Comparison of ENCODE assay signal across 12 cellular contexts in the genomic region with DNA sequence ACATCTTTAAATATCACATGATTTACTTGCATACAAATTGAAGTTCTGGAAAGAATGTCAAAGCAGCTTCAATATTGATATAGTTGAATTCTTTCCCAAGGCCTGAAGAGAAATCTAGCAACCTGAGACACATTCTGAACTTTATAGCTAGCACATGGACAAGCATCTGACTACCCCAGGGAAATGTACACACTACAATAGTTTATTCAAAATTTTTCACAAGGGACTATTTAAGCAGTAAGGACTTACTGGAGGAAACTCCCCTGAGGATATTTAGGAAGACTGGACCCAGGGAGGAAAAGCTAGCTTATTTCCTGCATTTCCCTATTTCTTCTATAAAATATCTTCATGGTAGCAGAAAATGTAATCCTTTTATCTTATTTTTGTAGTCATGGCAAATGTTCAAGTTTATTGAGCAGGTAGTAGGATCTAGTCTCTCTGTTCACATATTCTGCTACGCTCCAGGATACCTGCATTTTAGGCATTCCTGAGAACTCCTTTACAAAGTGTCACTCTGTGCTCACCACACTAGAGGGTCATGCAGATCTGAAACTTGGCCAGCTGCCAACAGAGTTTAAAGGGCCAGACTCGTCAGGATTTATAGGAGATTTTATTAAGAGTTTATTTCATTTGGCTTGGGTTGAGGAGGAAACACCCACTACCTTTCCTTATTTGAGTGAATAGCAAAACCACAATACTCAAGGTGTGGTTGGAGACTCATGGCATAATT.
DNase-seq lines count a peak whose midpoint lies in the region; ATAC-seq, FAIRE-seq and TF ChIP-seq lines count a peak whose summit lies in the region.
"Had no signal": no experiment of that assay in that cellular context is flagged by ENCODE, and none has a peak within 500 bp of the region (broad histone marks: within the 10 kb centered on the region; RNA-seq: fewer than 3 reads in every experiment).

No MANE protein-coding gene starts in this region.

- DNase-seq in DMS153 treated with DMSO at 0.1 percent for 48 hours (lab: John Stamatoyannopoulos, UW; ENCODE audit: unreplicated experiment) (peak; percentile 0), DMS153 (lab: John Stamatoyannopoulos, UW) (no peak), RWPE2 (ENCODE audit: low spot score) (peak; percentile 65), cardiac muscle cell (ENCODE audit: low read depth in 1 of 2, low spot score in 1 of 2) (peak; percentile 2 to 88), small intestine (peak; percentile 8), osteoblast (ENCODE audit: insufficient read length, low spot score, missing footprints) (no peak)
- no peak for DNase-seq in activated CD4-positive, alpha-beta T cell treated with anti-CD3 and anti-CD28 coated beads, Interleukin-2, amount 50 U/mL, for 48 hours
- DNase-seq: 8988T, activated gamma-delta T cell treated with Interleukin-2 at 50 U/mL for 16 hours, T-helper 1 cell had no signal

- H3K27me3 ChIP-seq in RWPE2 (ENCODE audit: insufficient read depth, poor library complexity, severe bottlenecking) (no peaks in the 10 kb centered on the region), cardiac muscle cell (no peaks in the 10 kb centered on the region), small intestine (ENCODE audit: control insufficient read depth in 2 of 2, insufficient read depth in 2 of 2, low read length in 2 of 2) (no peaks in the 10 kb centered on the region), osteoblast (ENCODE audit: insufficient read depth, low read length) (no peaks in the 10 kb centered on the region)
- H3K27me3 ChIP-seq: ovary had no signal

- H3K4me1 ChIP-seq in RWPE2 (ENCODE audit: insufficient read depth, poor library complexity, severe bottlenecking) (no peaks in the 10 kb centered on the region), cardiac muscle cell (ENCODE audit: low read depth) (peaks cover 8% of the 10 kb centered on the region), small intestine (ENCODE audit: control insufficient read depth in 2 of 2, insufficient read depth in 1 of 2, low read depth in 1 of 2, low read length in 1 of 2) (no peaks in the 10 kb centered on the region), osteoblast (ENCODE audit: insufficient read depth, low read length) (no peaks in the 10 kb centered on the region)

- H2AFZ ChIP-seq in osteoblast (ENCODE audit: low read length): no peak overlapping the region

- H3K9me3 ChIP-seq in RWPE2 (ENCODE audit: severe bottlenecking): no peaks in the 10 kb centered on the region
- H3K9me3 ChIP-seq in cardiac muscle cell (ENCODE audit: low read depth): no peaks in the 10 kb centered on the region
- H3K9me3 ChIP-seq in small intestine (ENCODE audit: control insufficient read depth, low read depth): no peaks in the 10 kb centered on the region
- no peaks in the 10 kb centered on the region for H3K9me3 ChIP-seq in osteoblast (ENCODE audit: low read depth, low read length)
- H3K9me3 ChIP-seq: ovary had no signal

- no peaks in the 10 kb centered on the region for H4K20me1 ChIP-seq in osteoblast (ENCODE audit: insufficient read depth, low read length)

- H3K36me3 ChIP-seq in RWPE2 (ENCODE audit: low read depth) (no peaks in the 10 kb centered on the region), cardiac muscle cell (no peaks in the 10 kb centered on the region), small intestine (ENCODE audit: control insufficient read depth in 2 of 2, insufficient read depth in 2 of 2, low read length in 2 of 2) (no peaks in the 10 kb centered on the region), osteoblast (ENCODE audit: insufficient read depth, low read length) (no peaks in the 10 kb centered on the region)
- H3K36me3 ChIP-seq: ovary had no signal

- TF ChIP-seq CTCF in RWPE2 (IDR thresholded peaks at IDR 0.05; ENCODE audit: poor library complexity, severe bottlenecking): no peak
- TF ChIP-seq CTCF in cardiac muscle cell (IDR thresholded peaks at IDR 0.05; ENCODE audit: low read depth, low read length): no peak
- no peak for TF ChIP-seq CTCF in osteoblast (IDR thresholded peaks at IDR 0.05; ENCODE audit: extremely low read depth, low read depth, low read length)

- 21 to 45% (median 44%) methylated on average over 2 of the region's 2 CpGs for WGBS in small intestine, 3 donors

- no peak overlapping the region for H3K4me2 ChIP-seq in osteoblast (ENCODE audit: insufficient read depth, low read length)

- no peak for FAIRE-seq in small intestine (lab: Jason Lieb, UNC)

- H3K4me3 ChIP-seq in RWPE2 (ENCODE audit: severe bottlenecking) (no peak overlapping the region), cardiac muscle cell (no peak overlapping the region), small intestine (ENCODE audit: low read depth in 1 of 2, low read length in 2 of 2) (no peak overlapping the region), osteoblast (ENCODE audit: insufficient read depth, low read length) (no peak overlapping the region)
- H3K4me3 ChIP-seq: ovary had no signal

- no peaks in the 10 kb centered on the region for H3K79me2 ChIP-seq in osteoblast (ENCODE audit: insufficient read depth, low read length)

- H3K27ac ChIP-seq in RWPE2 (ENCODE audit: poor library complexity, severe bottlenecking): no peak overlapping the region
- no peak overlapping the region for H3K27ac ChIP-seq in cardiac muscle cell
- no peak overlapping the region for H3K27ac ChIP-seq in small intestine (ENCODE audit: low read depth in 1 of 2, low read length in 1 of 2)
- no peak overlapping the region for H3K27ac ChIP-seq in osteoblast (ENCODE audit: low read depth, low read length)
- H3K27ac ChIP-seq: ovary had no signal

- ATAC-seq in RWPE2 (ENCODE audit: low read depth) (peak; percentile 72; the same call in 1 of the 3 replicates), GM19023 (IDR thresholded peaks at IDR 0.05; ENCODE audit: unreplicated experiment) (no peak)

Comparison
In these comparisons a context has a peak if more than half of its experiments do, and no peak if none do; other contexts are left out.
1. DNase-seq: peak in DMS153 treated with DMSO at 0.1 percent for 48 hours (single experiment), RWPE2 (single experiment), cardiac muscle cell (2 of 2) and small intestine (single experiment); none in DMS153 (single experiment), osteoblast (single experiment) and activated CD4-positive, alpha-beta T cell treated with anti-CD3 and anti-CD28 coated beads, Interleukin-2, amount 50 U/mL, for 48 hours (0 of 2).